In genomic region chr1:234214129-234214910, GRCh38 we compare ENCODE assay signal across 8 cellular contexts.
A peak's percentile ranks its signal among the peaks of the same experiment; 100 is the strongest.
DNase-seq lines count a peak whose midpoint lies in the region; ATAC-seq, FAIRE-seq and TF ChIP-seq lines count a peak whose summit lies in the region.

No MANE protein-coding gene starts in this region.

- H3K36me3 Mint-ChIP-seq in activated CD4-positive, alpha-beta T cell treated with anti-CD3 and anti-CD28 coated beads, Interleukin-2, amount 10 ng/mL, durations not matched to agents 24 days and 14 days (ENCODE audit: low read depth) = peaks cover 3% of the 10 kb centered on the region
- H3K36me3 Mint-ChIP-seq in nephron (ENCODE audit: low read depth) = no peaks in the 10 kb centered on the region

- H3K9me3 Mint-ChIP-seq in activated CD4-positive, alpha-beta T cell treated with anti-CD3 and anti-CD28 coated beads, Interleukin-2, amount 10 ng/mL, durations not matched to agents 24 days and 14 days = peaks cover 4% of the 10 kb centered on the region
- peaks cover 14% of the 10 kb centered on the region for H3K9me3 Mint-ChIP-seq in nephron

- peaks cover 37% of the 10 kb centered on the region for H3K4me1 Mint-ChIP-seq in activated CD4-positive, alpha-beta T cell treated with anti-CD3 and anti-CD28 coated beads, Interleukin-2, amount 10 ng/mL, durations not matched to agents 24 days and 14 days
- peaks cover 23% of the 10 kb centered on the region for H3K4me1 Mint-ChIP-seq in nephron

- TF ChIP-seq CTCF in epithelial cell of esophagus (IDR thresholded peaks at IDR 0.05; ENCODE audit: insufficient read depth, low read depth, low read length, missing control alignments) (no peak), nephron (IDR thresholded peaks at IDR 0.05; ENCODE audit: unreplicated experiment in 3 of 3) (no peak)

- peaks cover 17% of the 10 kb centered on the region for H3K27me3 Mint-ChIP-seq in activated CD4-positive, alpha-beta T cell treated with anti-CD3 and anti-CD28 coated beads, Interleukin-2, amount 10 ng/mL, durations not matched to agents 24 days and 14 days
- peaks cover 49% of the 10 kb centered on the region for H3K27me3 Mint-ChIP-seq in nephron (ENCODE audit: low read depth)

- H3K4me3 ChIP-seq in epithelial cell of esophagus (ENCODE audit: low read length) = peak overlapping the region; percentile 40

- peak; percentile 41 for ATAC-seq in HG03442 (IDR thresholded peaks at IDR 0.05; ENCODE audit: unreplicated experiment)

- intact Hi-C loops in activated CD4-positive, alpha-beta T cell treated with anti-CD3 and anti-CD28 coated beads, Interleukin-2, amount 10 ng/mL, durations not matched to agents 24 days and 14 days (cut with micrococcal nuclease) = loop anchor here (1.0 to 10.0 kb wide), 3 partner anchors 16 to 190 kb away; no protein-coding TSS in a partner anchor

- no peak for FAIRE-seq in urothelium cell line (lab: Jason Lieb, UNC)

- DNase-seq in NCI-H2081 (lab: John Stamatoyannopoulos, UW) (peak; percentile 31 to 43), NCI-H2081 treated with DMSO at 0.1 percent for 48 hours (lab: John Stamatoyannopoulos, UW) (no peak), epithelial cell of esophagus (ENCODE audit: low read depth) (peak; percentile 54), urothelium cell line (ENCODE audit: low spot score) (peak; percentile 50), LoVo (ENCODE audit: low spot score) (no peak)
- peak; percentile 85 for DNase-seq in activated CD4-positive, alpha-beta T cell treated with anti-CD3 and anti-CD28 coated beads, Interleukin-2, amount 10 ng/mL, durations not matched to agents 24 days and 14 days

- H3K27ac Mint-ChIP-seq in activated CD4-positive, alpha-beta T cell treated with anti-CD3 and anti-CD28 coated beads, Interleukin-2, amount 10 ng/mL, durations not matched to agents 24 days and 14 days = peak overlapping the region; percentile 29
- H3K27ac Mint-ChIP-seq in nephron = no peak overlapping the region

- H3K4me3 Mint-ChIP-seq in activated CD4-positive, alpha-beta T cell treated with anti-CD3 and anti-CD28 coated beads, Interleukin-2, amount 10 ng/mL, durations not matched to agents 24 days and 14 days = peak overlapping the region; percentile 86
- peak overlapping the region; percentile 80 to 85 (median 85) for H3K4me3 Mint-ChIP-seq in nephron

Comparison
In these comparisons a context has a peak if more than half of its experiments do, and no peak if none do; other contexts are left out.
1. DNase-seq: peak in NCI-H2081 (2 of 2), activated CD4-positive, alpha-beta T cell treated with anti-CD3 and anti-CD28 coated beads, Interleukin-2, amount 10 ng/mL, durations not matched to agents 24 days and 14 days (single experiment), epithelial cell of esophagus (single experiment) and urothelium cell line (single experiment); none in NCI-H2081 treated with DMSO at 0.1 percent for 48 hours (single experiment) and LoVo (single experiment).